1 cellular context compared by ENCODE assay signal in genomic region chr1:68624233-68624632, GRCh38.
A peak's percentile ranks its signal among the peaks of the same experiment; 100 is the strongest.
TF ChIP-seq lines count a peak whose summit lies in the region.

No MANE protein-coding gene starts in this region.

TF ChIP-seq in GM23338, 12 proteins besides CTCF, POLR2A, EP300 and RAD21 (continued from another document):
- 0 out of 2 replicates have a peak, but pooled peaks have one; percentile 18 for TF ChIP-seq ZNF462 (CRISPR knock-in tag; IDR thresholded peaks at IDR 0.05)
